18 cellular contexts compared by ENCODE assay signal in the genomic region with DNA sequence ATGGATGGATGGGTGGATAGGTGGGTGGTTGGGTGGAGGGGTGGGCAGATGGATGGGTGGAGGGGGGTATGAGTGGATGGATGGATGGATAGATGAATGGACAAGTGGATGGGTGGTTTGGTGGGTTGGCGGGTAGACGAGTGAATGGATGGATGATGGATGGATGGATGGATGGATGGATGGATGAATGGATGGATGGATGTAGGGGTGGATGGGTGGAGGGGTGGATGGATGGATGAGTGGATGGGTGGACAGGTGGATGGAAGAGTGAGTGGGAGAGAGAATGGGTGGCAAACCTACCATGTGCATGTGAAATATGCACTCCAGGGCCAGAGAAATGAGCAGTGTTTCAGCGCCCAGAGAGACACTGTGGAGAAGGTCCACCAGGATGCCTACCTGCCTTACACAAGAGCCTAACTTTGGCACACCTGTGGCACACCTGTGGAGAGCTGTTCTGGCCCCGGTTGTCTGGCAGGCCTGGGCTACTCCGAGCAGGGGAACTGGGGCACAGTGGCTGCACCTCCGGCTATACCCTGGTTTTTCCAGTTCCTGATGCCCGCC. TPM values are rescaled to one million over a fixed set of nuclear protein-coding genes. Genes with fewer than 3 reads are reported as not detected.
DNase-seq lines count a peak whose midpoint lies in the region; ATAC-seq and TF ChIP-seq lines count a peak whose summit lies in the region.
"Had no signal": no experiment of that assay in that cellular context is flagged by ENCODE, and none has a peak within 500 bp of the region (broad histone marks: within the 10 kb centered on the region; RNA-seq: fewer than 3 reads in every experiment).

No MANE protein-coding gene starts in this region.

- no peak for DNase-seq in left ventricle myocardium inferior
- no peak for DNase-seq in left ventricle myocardium superior
- no peak for DNase-seq in epithelial cell of prostate (ENCODE audit: low read depth, low spot score)
- no peak for DNase-seq in neuronal stem cell (ENCODE audit: low spot score)
- no peak for DNase-seq in SIG-M5 treated with dmso at 0.1 percent for 504 hours (lab: John Stamatoyannopoulos, UW; ENCODE audit: unreplicated experiment)
- DNase-seq in sigmoid colon = no peak
- no peak for DNase-seq in activated CD4-positive, alpha-beta memory T cell treated with anti-CD3 and anti-CD28 coated beads for 36 hours
- DNase-seq in superior temporal gyrus (ENCODE audit: extremely low spot score) = no peak
- DNase-seq: activated CD8-positive, alpha-beta memory T cell treated with anti-CD3 and anti-CD28 coated beads for 24 hours; amniotic stem cell; hypothalamus; naive B cell; NCI-H2029; NCI-H526 treated with DMSO at 0.1 percent for 48 hours; substantia nigra; T-cell; WERI-Rb-1 had no signal

- H3K27me3 Mint-ChIP-seq in activated CD4-positive, alpha-beta memory T cell treated with anti-CD3 and anti-CD28 coated beads for 36 hours = no peaks in the 10 kb centered on the region
- H3K27me3 Mint-ChIP-seq: activated T-helper 17 cell treated with anti-CD3 and anti-CD28 coated beads, Interleukin-2, amount 50 U/mL, for 72 hours; T-cell had no signal

- CTCF ChIA-PET in activated CD4-positive, alpha-beta memory T cell treated with anti-CD3 and anti-CD28 coated beads for 36 hours (lab: Charles Lee) = interaction anchor here (1.0 kb wide), 1 partner anchor 64 kb away, joined by 3 read pairs; no protein-coding TSS in a partner anchor

- H3K27ac ChIP-seq in left ventricle myocardium inferior (replicated peaks) = peak overlapping the region; percentile 98
- H3K27ac ChIP-seq in epithelial cell of prostate = peak overlapping the region; percentile 99
- no peak overlapping the region for H3K27ac ChIP-seq in neuronal stem cell (replicated peaks; ENCODE audit: low read length)
- peak overlapping the region in 1 of 4 donors; percentile 83 for H3K27ac ChIP-seq in sigmoid colon
- H3K27ac ChIP-seq: WERI-Rb-1 had no signal

- no peak overlapping the region for H3K4me3 ChIP-seq in left ventricle myocardium inferior
- no peak overlapping the region for H3K4me3 ChIP-seq in neuronal stem cell (ENCODE audit: low read length in 2 of 2)
- no peak overlapping the region for H3K4me3 ChIP-seq in sigmoid colon

- TF ChIP-seq CTCF in left ventricle myocardium inferior (IDR thresholded peaks at IDR 0.05; ENCODE audit: borderline replicate concordance) (no peak), sigmoid colon (IDR thresholded peaks at IDR 0.05) (no peak)

- no peak overlapping the region for H2BK5ac ChIP-seq in neuronal stem cell (ENCODE audit: low read length)

- peak overlapping the region; percentile 67 for H3K23ac ChIP-seq in neuronal stem cell (ENCODE audit: low read depth, low read length, poor library complexity)

- H3K4me2 ChIP-seq in neuronal stem cell (ENCODE audit: insufficient read depth, low read length, poor library complexity, severe bottlenecking) = no peak overlapping the region

- H3K9me3 ChIP-seq in left ventricle myocardium inferior (replicated peaks) (no peaks in the 10 kb centered on the region), neuronal stem cell (replicated peaks in 1 of 2; ENCODE audit: control insufficient read depth in 2 of 2, insufficient read depth in 1 of 2, low read depth in 1 of 2, low read length in 2 of 2) (no peaks in the 10 kb centered on the region), sigmoid colon (no peaks in the 10 kb centered on the region)

- H3K14ac ChIP-seq in neuronal stem cell (ENCODE audit: low read length) = no peak overlapping the region

- POLR2A ChIA-PET in activated CD4-positive, alpha-beta memory T cell treated with anti-CD3 and anti-CD28 coated beads for 36 hours (lab: Charles Lee) = no interaction called here

- peaks cover 39% of the 10 kb centered on the region for H3K79me1 ChIP-seq in neuronal stem cell (ENCODE audit: low read depth, low read length)

- H3K9me3 Mint-ChIP-seq in activated CD4-positive, alpha-beta memory T cell treated with anti-CD3 and anti-CD28 coated beads for 36 hours = no peaks in the 10 kb centered on the region
- H3K9me3 Mint-ChIP-seq: activated T-helper 17 cell treated with anti-CD3 and anti-CD28 coated beads, Interleukin-2, amount 50 U/mL, for 72 hours; naive B cell; T-cell had no signal

- H3K4me1 Mint-ChIP-seq in activated CD4-positive, alpha-beta memory T cell treated with anti-CD3 and anti-CD28 coated beads for 36 hours (ENCODE audit: low read depth) = peaks cover 10% of the 10 kb centered on the region

- H2BK12ac ChIP-seq in neuronal stem cell (ENCODE audit: low read length) = no peak overlapping the region

- no peak overlapping the region for H2BK15ac ChIP-seq in neuronal stem cell (ENCODE audit: low read length)

- 100% methylated on average over 2 of the region's 7 CpGs; no CpG with 5 or more reads in 1 of the 2 donors for WGBS in neuronal stem cell (ENCODE audit: extremely low coverage in 2 of 2, insufficient read length in 2 of 2, insufficient replicate concordance in 1 of 2), 2 donors
- 56 to 84% methylated on average over 7 of the region's 7 CpGs for WGBS in sigmoid colon, 2 donors

- no peak for TF ChIP-seq EP300 in sigmoid colon (IDR thresholded peaks at IDR 0.05)

- H3K4me3 Mint-ChIP-seq in activated CD4-positive, alpha-beta memory T cell treated with anti-CD3 and anti-CD28 coated beads for 36 hours = no peak overlapping the region
- H3K4me3 Mint-ChIP-seq: activated T-helper 17 cell treated with anti-CD3 and anti-CD28 coated beads, Interleukin-2, amount 50 U/mL, for 72 hours; naive B cell; T-cell had no signal

- no peak for ATAC-seq in left ventricle myocardium superior
- ATAC-seq: activated T-helper 17 cell treated with anti-CD3 and anti-CD28 coated beads, Interleukin-2, amount 50 U/mL, for 72 hours; T-cell had no signal

- H4K91ac ChIP-seq in neuronal stem cell (ENCODE audit: low read depth, low read length, poor library complexity) = no peak overlapping the region

- H3K36me3 ChIP-seq in left ventricle myocardium inferior = peaks cover 21% of the 10 kb centered on the region
- H3K36me3 ChIP-seq in neuronal stem cell (replicated peaks in 1 of 2; ENCODE audit: control insufficient read depth in 2 of 2, insufficient read depth in 2 of 2, low read length in 2 of 2) = peaks cover 62 to 81% of the 10 kb centered on the region in 2 donors
- peaks cover 0 to 3% (median 0%) of the 10 kb centered on the region in 4 donors for H3K36me3 ChIP-seq in sigmoid colon
- H3K36me3 ChIP-seq: WERI-Rb-1 had no signal

- H3K18ac ChIP-seq in neuronal stem cell (ENCODE audit: low read length) = no peak overlapping the region

- H3K4ac ChIP-seq in neuronal stem cell (ENCODE audit: low read length) = no peak overlapping the region

- no peak overlapping the region for H2BK120ac ChIP-seq in neuronal stem cell (ENCODE audit: low read depth, low read length)

- no peaks in the 10 kb centered on the region for H3K36me3 Mint-ChIP-seq in activated CD4-positive, alpha-beta memory T cell treated with anti-CD3 and anti-CD28 coated beads for 36 hours
- H3K36me3 Mint-ChIP-seq: naive B cell, T-cell had no signal

- no peak overlapping the region for H2AK5ac ChIP-seq in neuronal stem cell (ENCODE audit: low read depth, low read length)

- H3K4me1 ChIP-seq in left ventricle myocardium inferior (peaks cover 99% of the 10 kb centered on the region), neuronal stem cell (ENCODE audit: control insufficient read depth in 2 of 2, insufficient read depth in 1 of 2, low read depth in 1 of 2, low read length in 2 of 2) (peaks cover 31 to 61% of the 10 kb centered on the region in 2 donors), sigmoid colon (peaks cover 0 to 58% (median 56%) of the 10 kb centered on the region in 4 donors)

- TF ChIP-seq POLR2A in sigmoid colon (IDR thresholded peaks at IDR 0.05) = no peak

- no peak overlapping the region for H3K9ac ChIP-seq in neuronal stem cell (ENCODE audit: low read depth, low read length, poor library complexity)

- intact Hi-C loops in left ventricle myocardium inferior (cut with micrococcal nuclease) (no loop called here), left ventricle myocardium superior (cut with micrococcal nuclease) (no loop called here), sigmoid colon (cut with DNase I) (no loop called here)
- intact Hi-C loops in activated CD4-positive, alpha-beta memory T cell treated with anti-CD3 and anti-CD28 coated beads for 36 hours (cut with micrococcal nuclease) = no loop called here

- H3K27me3 ChIP-seq in left ventricle myocardium inferior (ENCODE audit: low read depth) (no peaks in the 10 kb centered on the region), neuronal stem cell (ENCODE audit: control insufficient read depth in 3 of 3, insufficient read depth in 3 of 3, low read depth in 1 of 3, low read length in 3 of 3) (no peaks in the 10 kb centered on the region), sigmoid colon (no peaks in the 10 kb centered on the region)

- no peak overlapping the region for H4K8ac ChIP-seq in neuronal stem cell (ENCODE audit: low read depth, low read length)

- H3K27ac Mint-ChIP-seq in activated CD4-positive, alpha-beta memory T cell treated with anti-CD3 and anti-CD28 coated beads for 36 hours = no peak overlapping the region
- H3K27ac Mint-ChIP-seq: activated T-helper 17 cell treated with anti-CD3 and anti-CD28 coated beads, Interleukin-2, amount 50 U/mL, for 72 hours; T-cell had no signal

- H2AFZ ChIP-seq in neuronal stem cell (ENCODE audit: low read length) = no peak overlapping the region

RNA-seq across cellular contexts. Expression of a gene that starts 12.8 kb away (rescaled TPM):
- total RNA-seq in left ventricle myocardium inferior (9.6 TPM), left ventricle myocardium superior (7.6 TPM), sigmoid colon (1 to 10 TPM; 3.3 to 6.4 (median 4.9) TPM)
- 74.6 TPM for polyA plus RNA-seq in neuronal stem cell (2013, experiment 1 of 2)
- polyA plus RNA-seq in neuronal stem cell (2013, experiment 2 of 2) = 73.7 TPM
- 10 to 100 TPM in 1 of 3 donors, 1 to 10 TPM in 2; 6.0 to 24.7 (median 9.9) TPM for polyA plus RNA-seq in sigmoid colon
- under 1 TPM; 0.22 to 0.33 TPM for total RNA-seq in activated CD4-positive, alpha-beta memory T cell treated with anti-CD3 and anti-CD28 coated beads for 36 hours
